14 cellular contexts compared by ENCODE assay signal in the genomic region with DNA sequence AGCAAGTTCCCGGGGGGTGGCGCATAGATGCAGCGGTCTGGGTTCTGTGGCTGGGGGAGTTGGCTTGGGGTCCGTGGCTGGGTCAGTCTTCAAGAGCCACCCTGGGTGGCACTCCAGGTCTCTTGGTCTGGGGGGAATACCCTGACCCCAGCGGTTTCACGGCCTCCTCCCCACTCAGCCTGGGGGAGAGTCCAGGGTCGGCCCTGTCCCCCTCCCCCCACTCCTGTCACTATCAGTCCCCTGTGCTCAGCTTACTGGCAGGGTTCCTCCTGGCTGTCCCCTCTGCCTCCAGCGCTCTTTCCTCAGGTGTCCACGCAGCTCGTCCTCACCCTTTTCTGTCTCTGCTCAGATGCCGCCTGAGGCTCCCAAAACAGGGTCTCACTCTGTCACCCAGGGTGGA.
"Had no signal": no experiment of that assay in that cellular context is flagged by ENCODE, and none has a peak within 500 bp of the region (broad histone marks: within the 10 kb centered on the region; RNA-seq: fewer than 3 reads in every experiment).

No MANE protein-coding gene starts in this region.

- H3K36me3 ChIP-seq: adrenal gland, tibial artery had no signal

- H3K4me3 Mint-ChIP-seq: activated CD4-positive, alpha-beta T cell treated with anti-CD3 and anti-CD28 coated beads, Interleukin-2, amount 10 ng/mL, durations not matched to agents 7 days and 5 days; immature natural killer cell; natural killer cell had no signal

- ATAC-seq: natural killer cell had no signal

- H3K4me1 Mint-ChIP-seq: immature natural killer cell, natural killer cell had no signal

- H3K27me3 Mint-ChIP-seq: activated CD4-positive, alpha-beta T cell treated with anti-CD3 and anti-CD28 coated beads, Interleukin-2, amount 10 ng/mL, durations not matched to agents 7 days and 5 days had no signal

- DNase-seq: activated CD4-positive, alpha-beta T cell treated with anti-CD3 and anti-CD28 coated beads, Interleukin-2, amount 10 ng/mL, durations not matched to agents 7 days and 5 days; activated CD4-positive, CD25-positive, alpha-beta regulatory T cell; activated naive CD4-positive, alpha-beta T cell treated with anti-CD3 and anti-CD28 coated beads, Interleukin-2, amount 50 U/mL, for 16 hours; adrenal gland; central memory CD4-positive, alpha-beta T cell; effector memory CD4-positive, alpha-beta T cell; immature natural killer cell; left cardiac atrium; mammary epithelial cell; natural killer cell; stimulated activated CD4-positive, alpha-beta T cell treated with anti-CD3 and anti-CD28 coated beads, Interleukin-4, amount 100 ng/mL, for 4 hours; T-helper 2 cell; tibial artery had no signal

- H3K9me3 Mint-ChIP-seq: activated CD4-positive, alpha-beta T cell treated with anti-CD3 and anti-CD28 coated beads, Interleukin-2, amount 10 ng/mL, durations not matched to agents 7 days and 5 days; activated T-helper 2 cell treated with anti-CD3 and anti-CD28 coated beads, Interferon-gamma antibody, Interleukin-2, Interleukin-4, amounts not matched to agents 10 μg/mL and 5 μg/mL and 100 μg/mL, durations not matched to agents 14 hours and 24 hours and 36 hours; immature natural killer cell; natural killer cell had no signal

- H3K27me3 ChIP-seq: adrenal gland, tibial artery had no signal

- H3K9me3 ChIP-seq: adrenal gland, tibial artery had no signal

- H3K27ac ChIP-seq: adrenal gland, tibial artery had no signal

- H3K36me3 Mint-ChIP-seq: natural killer cell had no signal

- H3K4me1 ChIP-seq: adrenal gland, tibial artery had no signal

- H3K4me3 ChIP-seq: adrenal gland, tibial artery had no signal

- H3K27ac Mint-ChIP-seq: activated CD4-positive, alpha-beta T cell treated with anti-CD3 and anti-CD28 coated beads, Interleukin-2, amount 10 ng/mL, durations not matched to agents 7 days and 5 days; activated T-helper 2 cell treated with anti-CD3 and anti-CD28 coated beads, Interferon-gamma antibody, Interleukin-2, Interleukin-4, amounts not matched to agents 10 μg/mL and 5 μg/mL and 100 μg/mL, durations not matched to agents 14 hours and 24 hours and 36 hours; immature natural killer cell had no signal
